ENCODE assay signal across 8 cellular contexts in the genomic region with DNA sequence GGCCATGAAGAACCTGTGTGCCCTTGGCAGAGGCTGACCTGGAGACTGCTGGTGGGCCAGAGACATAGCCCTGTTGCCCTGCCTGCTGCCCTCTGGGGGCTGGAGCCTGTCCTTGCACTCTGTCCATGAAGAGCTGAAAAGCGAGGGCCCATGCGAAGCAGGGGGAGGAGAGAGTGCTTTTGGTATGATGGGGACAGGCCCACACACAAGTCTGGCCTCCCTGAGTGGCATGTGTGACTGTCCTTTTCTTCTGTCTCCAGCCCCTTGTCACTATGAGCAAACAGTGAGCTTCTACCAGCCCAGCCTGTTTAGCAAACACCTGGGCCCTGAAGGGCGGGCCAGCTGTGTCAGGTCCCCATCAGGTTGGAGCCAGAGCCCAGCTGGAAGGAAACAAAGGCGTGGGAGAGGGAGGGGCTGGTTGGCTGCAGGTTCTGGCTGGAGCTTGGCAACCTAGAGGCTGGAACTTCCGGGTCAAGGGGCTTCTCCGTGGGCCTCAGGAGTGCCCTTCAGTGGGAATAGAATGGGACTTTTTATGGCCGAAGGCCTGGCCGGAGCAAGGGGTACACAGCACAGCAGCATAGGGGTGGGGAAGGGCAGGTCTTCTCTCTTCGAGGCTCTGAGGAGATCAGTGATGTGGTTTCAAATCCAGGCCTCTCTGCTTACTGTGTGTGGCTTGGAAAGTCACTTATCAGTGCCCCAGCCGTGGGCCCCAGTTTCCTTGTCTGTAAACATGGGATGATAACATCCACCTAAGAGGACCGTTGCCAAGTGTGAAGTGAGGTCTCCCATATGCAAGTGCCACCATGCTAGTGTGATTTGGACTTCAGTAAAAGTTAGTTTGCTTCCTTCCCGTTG. TPM values are rescaled to one million over a fixed set of nuclear protein-coding genes. Genes with fewer than 3 reads are reported as not detected.
DNase-seq lines count a peak whose midpoint lies in the region; ATAC-seq, FAIRE-seq and TF ChIP-seq lines count a peak whose summit lies in the region.

No MANE protein-coding gene starts in this region.

- H3K36me3 Mint-ChIP-seq in chondrocyte (ENCODE audit: low read depth), result peaks cover 10% of the 10 kb centered on the region

- DNase-seq in GM18507 (ENCODE audit: extremely low spot score, insufficient read length, low read depth) (peak; percentile 40), SHP77 treated with DMSO at 0.1 percent for 48 hours (lab: John Stamatoyannopoulos, UW) (peak; percentile 40), chondrocyte (ENCODE audit: low spot score) (no peak), mucosa of gallbladder (ENCODE audit: low spot score) (peak; percentile 80), foreskin melanocyte (no peak)

- no peaks in the 10 kb centered on the region for H3K9me3 Mint-ChIP-seq in chondrocyte (ENCODE audit: low read depth)

- no peaks in the 10 kb centered on the region for H3K27me3 Mint-ChIP-seq in chondrocyte (ENCODE audit: low read depth)

- H3K27ac Mint-ChIP-seq in chondrocyte (ENCODE audit: unreplicated experiment), result no peak overlapping the region

- peak; percentile 84 for TF ChIP-seq CTCF in C4-2B (conservative IDR thresholded peaks at IDR 0.05)
- TF ChIP-seq CTCF in chondrocyte (IDR thresholded peaks at IDR 0.05), result peak; percentile 72

- no peak for FAIRE-seq in GM18507 (lab: Jason Lieb, UNC)

- no peak overlapping the region for H3K4me3 Mint-ChIP-seq in chondrocyte (ENCODE audit: unreplicated experiment)

- no peak overlapping the region for H3K27ac ChIP-seq in C4-2B

- peaks cover 33% of the 10 kb centered on the region for H3K4me1 Mint-ChIP-seq in chondrocyte (ENCODE audit: low read depth)

- ATAC-seq in HG03460 (IDR thresholded peaks at IDR 0.05; ENCODE audit: unreplicated experiment), result peak; percentile 69
- no peak for ATAC-seq in GM21737 (IDR thresholded peaks at IDR 0.05; ENCODE audit: unreplicated experiment)

RNA-seq across cellular contexts. Expression of a gene that starts 14.3 kb away (rescaled TPM):
- total RNA-seq in chondrocyte (152 to 232 TPM (median 222 TPM) in 3 replicates), mucosa of gallbladder (395 TPM)

Comparison
In these comparisons a context has a peak if more than half of its experiments do, and no peak if none do; other contexts are left out.
1. DNase-seq: peak in GM18507 (single experiment), SHP77 treated with DMSO at 0.1 percent for 48 hours (single experiment) and mucosa of gallbladder (single experiment); none in chondrocyte (single experiment) and foreskin melanocyte (single experiment).